In genomic region chr1:52140633-52141512, GRCh38 we compare ENCODE assay signal across 8 cellular contexts. TPM values are rescaled to one million over a fixed set of nuclear protein-coding genes. Genes with fewer than 3 reads are reported as not detected.
DNase-seq lines count a peak whose midpoint lies in the region; ATAC-seq and TF ChIP-seq lines count a peak whose summit lies in the region.

No MANE protein-coding gene starts in this region.

- no peak for ATAC-seq in HG03442 (IDR thresholded peaks at IDR 0.05; ENCODE audit: unreplicated experiment)
- no peak for ATAC-seq in HG02852 (IDR thresholded peaks at IDR 0.05; ENCODE audit: unreplicated experiment)
- no peak for ATAC-seq in HG02798 (IDR thresholded peaks at IDR 0.05; ENCODE audit: poor library complexity, unreplicated experiment)

- H3K23ac ChIP-seq in H9 (ENCODE audit: insufficient read length, low read depth, low read length), result no peak overlapping the region

- H3K4me1 Mint-ChIP-seq in H9, result peaks cover 12 to 17% of the 10 kb centered on the region in 2 experiments

- H3F3A ChIP-seq in PC-9 (ENCODE audit: insufficient read depth, low read depth), result peaks cover 12% of the 10 kb centered on the region

- H3K27me3 ChIP-seq in H9 (ENCODE audit: insufficient read depth, low read length), result no peaks in the 10 kb centered on the region; the same call in 1 of the 2 replicates
- no peaks in the 10 kb centered on the region for H3K27me3 ChIP-seq in PC-9 (ENCODE audit: insufficient read depth, low read depth)
- H3K27me3 ChIP-seq in rectal smooth muscle tissue (ENCODE audit: control insufficient read depth, insufficient read depth, low read length), result no peaks in the 10 kb centered on the region

- H3K9me3 Mint-ChIP-seq in H9, result no peaks in the 10 kb centered on the region

- H3K27ac ChIP-seq in H9 (ENCODE audit: insufficient read length, low read depth, low read length), result no peak overlapping the region
- H3K27ac ChIP-seq in PC-9, result no peak overlapping the region
- peak overlapping the region; percentile 91 for H3K27ac ChIP-seq in rectal smooth muscle tissue (ENCODE audit: low read depth, low read length)

- H2BK15ac ChIP-seq in H9 (ENCODE audit: low read depth, low read length), result no peak overlapping the region

- H4K5ac ChIP-seq in H9 (ENCODE audit: insufficient read length, low read depth, low read length), result no peak overlapping the region

- intact Hi-C loops in PC-9 (cut with micrococcal nuclease; ENCODE audit: unreplicated experiment), result loop anchor here (5.0 kb wide), 1 partner anchor 156 kb away; no protein-coding TSS in a partner anchor

- DNase-seq in H9 (no peak), PC-9 (no peak), epithelial cell of proximal tubule (ENCODE audit: low read depth) (no peak), SW 1271 (lab: John Stamatoyannopoulos, UW) (no peak)

- CTCF ChIA-PET in PC-9 (lab: Charles Lee), result interaction anchor here (1.3 kb wide), 1 partner anchor 13 kb away, joined by 4 read pairs; no protein-coding TSS in a partner anchor

- no peak overlapping the region for H4K8ac ChIP-seq in H9 (replicated peaks; ENCODE audit: insufficient read length, low read depth, low read length)

- peak overlapping the region in 1 of 3 experiments; percentile 32; a peak in 1 of 7 replicates for H3K27ac Mint-ChIP-seq in H9

- H3K9me3 ChIP-seq in H9 (ENCODE audit: control insufficient read depth, low read depth, low read length) (no peaks in the 10 kb centered on the region), PC-9 (ENCODE audit: insufficient read depth, low read depth) (no peaks in the 10 kb centered on the region)

- no peak overlapping the region for H3K4ac ChIP-seq in H9 (ENCODE audit: low read depth, low read length)

- POLR2A ChIA-PET in PC-9 (lab: Charles Lee; ENCODE audit: unreplicated experiment), result no interaction called here

- TSS peak; percentile 21 for BruUV-seq in PC-9 (replicated peaks; lab: Mats Ljungman, UMichigan)

- peaks cover 6% of the 10 kb centered on the region for H3K23me2 ChIP-seq in H9 (ENCODE audit: insufficient read length, low read depth, low read length, poor library complexity, severe bottlenecking)

- no peak overlapping the region for H3K14ac ChIP-seq in H9 (ENCODE audit: insufficient read depth, low read length)

- TF ChIP-seq CTCF in H9 (conservative IDR thresholded peaks at IDR 0.05) (no peak), PC-9 (conservative IDR thresholded peaks at IDR 0.05) (no peak), epithelial cell of proximal tubule (conservative IDR thresholded peaks at IDR 0.05; ENCODE audit: low read depth, low read length) (no peak)

- H3K36me3 ChIP-seq in PC-9 (ENCODE audit: low read depth) (no peaks in the 10 kb centered on the region), rectal smooth muscle tissue (ENCODE audit: control insufficient read depth, insufficient read depth, low read length) (no peaks in the 10 kb centered on the region)

- H4K91ac ChIP-seq in H9 (ENCODE audit: insufficient read length, low read depth, low read length), result no peak overlapping the region

- H2AFZ ChIP-seq in H9 (ENCODE audit: low read length) (peak overlapping the region; percentile 73), PC-9 (peak overlapping the region; percentile 100)

- H4K20me1 ChIP-seq in H9 (ENCODE audit: control insufficient read depth, insufficient read depth, insufficient read length), result no peaks in the 10 kb centered on the region
- no peaks in the 10 kb centered on the region for H4K20me1 ChIP-seq in PC-9 (ENCODE audit: insufficient read depth)

- H3K9me2 ChIP-seq in PC-9 (ENCODE audit: insufficient read depth), result no peaks in the 10 kb centered on the region

- no CpG with 5 or more reads among the region's 2 CpGs for WGBS in H9 (ENCODE audit: extremely low coverage, insufficient read length, low lambda C conversion rate)

- H3K4me3 ChIP-seq in PC-9, result peak overlapping the region; percentile 77; the same call in 1 of the 2 replicates
- peak overlapping the region; percentile 80 for H3K4me3 ChIP-seq in epithelial cell of proximal tubule (ENCODE audit: low read depth, low read length)
- no peak overlapping the region for H3K4me3 ChIP-seq in rectal smooth muscle tissue (ENCODE audit: low read length)

- H3K79me1 ChIP-seq in H9 (ENCODE audit: insufficient read depth, low read depth, low read length, poor library complexity, severe bottlenecking), result no peaks in the 10 kb centered on the region

- H3K18ac ChIP-seq in H9 (ENCODE audit: insufficient read length, low read depth, low read length), result no peak overlapping the region

- peak overlapping the region; percentile 71 to 86 for H3K4me3 Mint-ChIP-seq in H9

- H3K4me1 ChIP-seq in H9 (ENCODE audit: insufficient read depth, low read length) (no peaks in the 10 kb centered on the region), PC-9 (replicated peaks; ENCODE audit: insufficient read depth) (peaks cover 13% of the 10 kb centered on the region; the same call in 1 of the 2 replicates), rectal smooth muscle tissue (ENCODE audit: control insufficient read depth, insufficient read depth, low read length) (no peaks in the 10 kb centered on the region)

- peak overlapping the region; percentile 55 for H3K4me2 ChIP-seq in H9 (ENCODE audit: insufficient read depth, insufficient read length, low read length)
- peak overlapping the region; percentile 81 for H3K4me2 ChIP-seq in PC-9

- no peak overlapping the region for H2BK5ac ChIP-seq in H9 (ENCODE audit: insufficient read length, low read length)

- no peak overlapping the region for H2BK20ac ChIP-seq in H9 (ENCODE audit: low read depth, low read length, poor library complexity, severe bottlenecking)

- H3K27me3 Mint-ChIP-seq in H9 (ENCODE audit: low read depth), result peaks cover 11% of the 10 kb centered on the region; the same call in 1 of the 2 replicates

- no peak overlapping the region for H3T11ph ChIP-seq in H9 (ENCODE audit: low read length)

- no peak overlapping the region for H3K9ac ChIP-seq in H9 (ENCODE audit: extremely low read depth, insufficient read length, low read length)
- no peak overlapping the region for H3K9ac ChIP-seq in rectal smooth muscle tissue (ENCODE audit: low read length)

- no peak overlapping the region for H2AK5ac ChIP-seq in H9 (ENCODE audit: insufficient read length, low read length)

- no peak overlapping the region for H3K56ac ChIP-seq in H9 (ENCODE audit: insufficient read length, low read depth, low read length)

- H2BK12ac ChIP-seq in H9 (ENCODE audit: insufficient read length, low read depth, low read length), result no peak overlapping the region

- no peak overlapping the region for H2BK120ac ChIP-seq in H9 (ENCODE audit: low read depth, low read length, poor library complexity, severe bottlenecking)

- peaks cover 5% of the 10 kb centered on the region; the same call in 1 of the 2 replicates for H3K79me2 ChIP-seq in H9 (ENCODE audit: insufficient read depth, low read length)
- H3K79me2 ChIP-seq in PC-9 (ENCODE audit: low read depth), result peaks cover 36% of the 10 kb centered on the region

- no peaks in the 10 kb centered on the region; a peak in 1 of 7 replicates for H3K36me3 Mint-ChIP-seq in H9 (ENCODE audit: insufficient read depth in 1 of 3, low read depth in 3 of 3)

RNA-seq across cellular contexts. Expression of gene ZFYVE9, which starts 1.0 kb away (rescaled TPM):
- total RNA-seq in H9 (2021) (26.0 and 28.4 TPM in 2 replicates), PC-9 (2021) (20.0 and 20.7 TPM in 2 replicates), epithelial cell of proximal tubule (9.8 and 17.6 TPM in 2 replicates)
